ENCODE assay signal across 33 cellular contexts in the genomic region with DNA sequence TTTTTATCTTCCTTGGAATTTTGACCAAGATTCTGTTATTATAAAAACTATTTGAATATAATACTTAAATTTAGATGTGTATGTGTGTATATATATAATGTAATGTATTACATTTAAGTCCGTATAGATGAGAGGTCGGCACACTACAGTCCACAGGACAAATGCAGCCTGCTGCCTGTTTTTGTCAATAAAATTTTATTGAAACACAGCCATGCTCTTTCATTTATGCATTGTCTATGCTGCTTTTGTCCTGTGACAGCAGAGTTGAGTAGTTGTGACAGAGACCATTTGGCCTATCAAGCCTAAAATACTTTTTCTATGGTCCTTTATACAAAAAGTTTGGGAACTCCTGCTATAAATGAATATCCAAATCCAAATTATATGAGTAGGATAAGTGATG.
"Had no signal": no experiment of that assay in that cellular context is flagged by ENCODE, and none has a peak within 500 bp of the region (broad histone marks: within the 10 kb centered on the region; RNA-seq: fewer than 3 reads in every experiment).

No MANE protein-coding gene starts in this region.

- DNase-seq: activated effector memory CD4-positive, alpha-beta T cell treated with anti-CD3 and anti-CD28 coated beads, Interleukin-2, amount 50 U/mL, for 16 hours; activated effector memory CD4-positive, alpha-beta T cell treated with Interleukin-2 at 50 U/mL for 16 hours; activated gamma-delta T cell; activated gamma-delta T cell treated with Interleukin-2 at 50 U/mL for 16 hours; activated naive CD4-positive, alpha-beta T cell; activated naive CD4-positive, alpha-beta T cell treated with anti-CD3 and anti-CD28 coated beads for 36 hours; activated naive CD4-positive, alpha-beta T cell treated with anti-CD3 and anti-CD28 coated beads, Interleukin-2, amount 10 ng/mL, durations not matched to agents 7 days and 5 days; activated naive CD4-positive, alpha-beta T cell treated with anti-CD3 and anti-CD28 coated beads, Interleukin-2, amount 50 U/mL, for 16 hours; activated naive CD4-positive, alpha-beta T cell treated with Interleukin-2 at 50 U/mL for 16 hours; activated naive CD8-positive, alpha-beta T cell treated with anti-CD3 and anti-CD28 coated beads for 36 hours; activated naive CD8-positive, alpha-beta T cell treated with anti-CD3 and anti-CD28 coated beads, Interleukin-2, amount 10 ng/mL, durations not matched to agents 7 days and 5 days; activated naive CD8-positive, alpha-beta T cell treated with anti-CD3 and anti-CD28 coated beads, Interleukin-2, amount 50 U/mL, for 24 hours; activated T-cell treated with anti-CD3 and anti-CD28 coated beads, Interleukin-2, amount 50 U/mL, for 24 hours; activated T-cell treated with anti-CD3 and anti-CD28 coated beads, Interleukin-2, amount 50 U/mL, for 4 hours; activated T-cell treated with anti-CD3 and anti-CD28 coated beads, Interleukin-2, amount 50 U/mL, for 48 hours; activated T-cell treated with anti-CD3 and anti-CD28 coated beads, Interleukin-2, amount 50 U/mL, for 72 hours; adrenal gland; amniotic stem cell; amygdala; anterior cingulate cortex; aorta; body of pancreas; brain microvascular endothelial cell; caudate nucleus; central memory CD4-positive, alpha-beta T cell; cerebellar nuclear complex had no signal

- H3K9me3 ChIP-seq: adrenal gland, ascending aorta, body of pancreas, breast epithelium had no signal

- H3K27ac ChIP-seq: adrenal gland, ascending aorta, body of pancreas, brain microvascular endothelial cell, breast epithelium, cardiac muscle cell had no signal

- H3K4me1 ChIP-seq: adrenal gland, body of pancreas, breast epithelium had no signal

- H3K36me3 ChIP-seq: adrenal gland, brain microvascular endothelial cell had no signal

- FAIRE-seq: astrocyte, bronchial epithelial cell had no signal

- H3K27me3 ChIP-seq: adrenal gland, ascending aorta, body of pancreas, brain microvascular endothelial cell, breast epithelium, cardiac muscle cell had no signal

- H3K4me3 ChIP-seq: adrenal gland, ascending aorta, body of pancreas, breast epithelium, cardiac muscle cell had no signal

- ATAC-seq: activated naive CD4-positive, alpha-beta T cell treated with anti-CD3 and anti-CD28 coated beads, Interleukin-2, amount 50 U/mL, for 72 hours; activated naive CD8-positive, alpha-beta T cell treated with anti-CD3 and anti-CD28 coated beads, Interleukin-2, amount 50 U/mL, for 24 hours; activated T-cell treated with anti-CD3 and anti-CD28 coated beads, Interleukin-2, amount 50 U/mL, for 4 hours; activated T-cell treated with anti-CD3 and anti-CD28 coated beads, Interleukin-2, amount 50 U/mL, for 72 hours; activated T-helper 17 cell treated with anti-CD3 and anti-CD28 coated beads, Interleukin-2, amount 50 U/mL, for 72 hours; body of pancreas had no signal
